In the genomic region with DNA sequence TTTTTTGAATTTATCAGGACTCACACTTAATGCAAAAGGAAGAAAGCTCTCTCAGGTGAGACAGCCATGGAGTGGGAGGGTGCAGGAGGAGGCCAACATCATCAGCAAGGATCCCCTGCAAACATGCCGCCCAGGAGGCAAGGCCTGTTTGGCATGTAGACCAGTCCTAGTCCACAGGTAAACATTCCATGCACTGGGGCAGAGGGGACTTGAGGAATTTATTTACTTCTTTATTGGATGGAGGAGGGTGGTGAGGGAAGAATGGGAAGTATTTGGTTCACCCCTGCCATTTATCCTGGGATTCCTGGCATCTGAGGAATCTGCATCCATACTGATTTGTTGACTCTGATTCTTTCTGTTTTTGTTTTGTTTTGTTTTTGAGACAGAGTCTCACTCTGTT, we compare ENCODE assay signal across 19 cellular contexts.
"Had no signal": no experiment of that assay in that cellular context is flagged by ENCODE, and none has a peak within 500 bp of the region (broad histone marks: within the 10 kb centered on the region; RNA-seq: fewer than 3 reads in every experiment).

No MANE protein-coding gene starts in this region.

- DNase-seq: activated CD4-positive, alpha-beta T cell treated with anti-CD3 and anti-CD28 coated beads, Interleukin-2, amount 50 U/mL, for 1 hour; activated CD4-positive, CD25-positive, alpha-beta regulatory T cell treated with anti-CD3 and anti-CD28 coated beads, Interleukin-2, amount 50 U/mL, for 72 hours; activated CD8-positive, alpha-beta memory T cell treated with anti-CD3 and anti-CD28 coated beads, Interleukin-2, amount 50 U/mL, for 4 hours; activated effector memory CD4-positive, alpha-beta T cell treated with anti-CD3 and anti-CD28 coated beads, Interleukin-2, amount 50 U/mL, for 16 hours; activated T-cell treated with anti-CD3 and anti-CD28 coated beads, Interleukin-2, amount 50 U/mL, for 48 hours; dermis blood vessel endothelial cell; effector memory CD4-positive, alpha-beta T cell; midbrain; retina; stimulated activated CD4-positive, alpha-beta T cell treated with anti-CD3 and anti-CD28 coated beads, Interleukin-12 subunit alpha, Interleukin-12 subunit beta, amount 100 ng/mL, for 4 hours; stimulated activated CD4-positive, alpha-beta T cell treated with anti-CD3 and anti-CD28 coated beads, Interleukin-1b, Interleukin-23, amount 100 ng/mL, for 48 hours; stimulated activated naive CD4-positive, alpha-beta T cell treated with Interleukin-2 at 50 U/mL for 16 hours had no signal

- H3K27me3 ChIP-seq: hepatocyte, tibial nerve had no signal

- H3K4me2 ChIP-seq: hepatocyte had no signal

- H3K9me3 Mint-ChIP-seq: activated naive CD4-positive, alpha-beta T cell treated with anti-CD3 and anti-CD28 coated beads, Interleukin-2, amount 50 U/mL, for 24 hours; nephron; T-helper 1 cell treated with Interleukin-12 subunit alpha and Interleukin-12 subunit beta and Interleukin-4 antibody, amounts not matched to agents 30 μg/mL and 1 μg/mL, for 36 hours had no signal

- H3K9me3 ChIP-seq: tibial nerve had no signal

- H2AFZ ChIP-seq: hepatocyte had no signal

- H3K27ac Mint-ChIP-seq: activated naive CD4-positive, alpha-beta T cell treated with anti-CD3 and anti-CD28 coated beads, Interleukin-2, amount 50 U/mL, for 24 hours; nephron; T-helper 1 cell treated with Interleukin-12 subunit alpha and Interleukin-12 subunit beta and Interleukin-4 antibody, amounts not matched to agents 30 μg/mL and 1 μg/mL, for 36 hours had no signal

- H3K79me2 ChIP-seq: hepatocyte had no signal

- H3K4me3 Mint-ChIP-seq: activated naive CD4-positive, alpha-beta T cell treated with anti-CD3 and anti-CD28 coated beads, Interleukin-2, amount 50 U/mL, for 24 hours; nephron; T-helper 1 cell treated with Interleukin-12 subunit alpha and Interleukin-12 subunit beta and Interleukin-4 antibody, amounts not matched to agents 30 μg/mL and 1 μg/mL, for 36 hours had no signal

- H3K4me1 ChIP-seq: tibial nerve had no signal

- H3K27ac ChIP-seq: hepatocyte had no signal

- H3K36me3 Mint-ChIP-seq: activated naive CD4-positive, alpha-beta T cell treated with anti-CD3 and anti-CD28 coated beads, Interleukin-2, amount 50 U/mL, for 24 hours had no signal

- H3K4me3 ChIP-seq: hepatocyte, lung, tibial nerve had no signal

- H3K36me3 ChIP-seq: tibial nerve had no signal

- H3K4me1 Mint-ChIP-seq: activated naive CD4-positive, alpha-beta T cell treated with anti-CD3 and anti-CD28 coated beads, Interleukin-2, amount 50 U/mL, for 24 hours; nephron had no signal

- FAIRE-seq: keratinocyte had no signal

- H3K27me3 Mint-ChIP-seq: activated naive CD4-positive, alpha-beta T cell treated with anti-CD3 and anti-CD28 coated beads, Interleukin-2, amount 50 U/mL, for 24 hours had no signal
